Comparison of ENCODE assay signal across 1 cellular context in genomic region chr5:141421489-141421855, GRCh38.
TF ChIP-seq lines count a peak whose summit lies in the region.

No MANE protein-coding gene starts in this region.

TF ChIP-seq in GM23338, 12 proteins besides CTCF, POLR2A, EP300 and RAD21:
- TF ChIP-seq STAT1 (IDR thresholded peaks at IDR 0.05; ENCODE audit: unreplicated experiment) (no peak), POLR2AphosphoS5 (IDR thresholded peaks at IDR 0.05; ENCODE audit: low read depth) (no peak), EZH2 (IDR thresholded peaks at IDR 0.05; ENCODE audit: low read depth, unreplicated experiment) (no peak), EZH2phosphoT487 (IDR thresholded peaks at IDR 0.05; ENCODE audit: unreplicated experiment) (no peak), ZNF331 (CRISPR knock-in tag; IDR thresholded peaks at IDR 0.05; ENCODE audit: low read depth) (no peak), NANOG (IDR thresholded peaks at IDR 0.05; ENCODE audit: borderline replicate concordance) (no peak)
